In the genomic region with DNA sequence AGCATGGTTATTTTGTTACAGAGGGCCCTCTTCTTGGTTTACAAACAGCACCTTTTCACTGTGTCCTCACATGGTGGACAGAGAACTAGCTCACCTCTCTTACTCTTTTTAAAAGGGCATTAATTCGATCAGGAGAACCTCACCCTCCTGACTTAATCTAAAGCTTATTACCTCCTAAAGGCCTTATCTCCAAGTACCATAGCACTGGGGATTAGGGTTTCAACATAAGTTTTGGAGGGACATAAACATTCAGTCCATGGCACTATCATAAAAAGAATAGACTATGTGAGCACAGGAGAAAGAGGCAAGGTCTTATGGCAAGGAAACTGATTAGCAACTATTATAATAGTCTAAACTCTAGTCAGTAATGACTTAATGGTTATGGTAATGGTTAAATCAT, we compare ENCODE assay signal across 1 cellular context.
TF ChIP-seq lines count a peak whose summit lies in the region.

No MANE protein-coding gene starts in this region.

TF ChIP-seq in K562, 482 proteins besides CTCF, POLR2A, EP300 and RAD21 (continued from another document):
- TF ChIP-seq ZNF592 (IDR thresholded peaks at IDR 0.05) (peak; percentile 45; the same call in 1 of the 2 replicates), NR2C2 (CRISPR knock-in tag; IDR thresholded peaks at IDR 0.05) (no peak), NR2C2 (tag; IDR thresholded peaks at IDR 0.05) (0 out of 2 replicates have a peak, but pooled peaks have one; percentile 27), ZC3H4 (CRISPR knock-in tag; IDR thresholded peaks at IDR 0.05; ENCODE audit: borderline replicate concordance) (no peak), DACH1 (IDR thresholded peaks at IDR 0.05; ENCODE audit: partially characterized antibody) (peak; percentile 57), NCOA4 (IDR thresholded peaks at IDR 0.05; ENCODE audit: partially characterized antibody) (no peak), POLR2AphosphoS5 (IDR thresholded peaks at IDR 0.05; ENCODE audit: control insufficient read depth, insufficient read depth, low read depth, low read length) (peak; percentile 53; the same call in 1 of the 2 replicates), ZNF3 (CRISPR knock-in tag; IDR thresholded peaks at IDR 0.05) (no peak), NBN (IDR thresholded peaks at IDR 0.05; ENCODE audit: low read depth) (no peak), CBFA2T2 (conservative IDR thresholded peaks at IDR 0.05) (peak; percentile 73), ZNF134 (CRISPR knock-in tag; conservative IDR thresholded peaks at IDR 0.05) (no peak), MNT (conservative IDR thresholded peaks at IDR 0.05) (peak in 1 of 2 experiments; percentile 19; a peak in 1 of 4 replicates), STAT5A (IDR thresholded peaks at IDR 0.05; ENCODE audit: borderline replicate concordance, low read length) (peak; percentile 66; the same call in 1 of the 2 replicates), TCF3 (CRISPR knock-in tag; IDR thresholded peaks at IDR 0.05) (peak; percentile 85), BRD4 (IDR thresholded peaks at IDR 0.05) (no peak), MBD2 (IDR thresholded peaks at IDR 0.05; ENCODE audit: borderline replicate concordance, low read depth) (no peak), MXD1 (CRISPR knock-in tag; IDR thresholded peaks at IDR 0.05; ENCODE audit: borderline replicate concordance, poor library complexity, severe bottlenecking) (no peak), PTBP1 (IDR thresholded peaks at IDR 0.05; ENCODE audit: low read depth, low read length) (no peak), SOX6 (IDR thresholded peaks at IDR 0.05) (0 out of 2 replicates have a peak, but pooled peaks have one; percentile 48), HCFC1 (IDR thresholded peaks at IDR 0.05; ENCODE audit: low read depth, low read length) (no peak), ZNF354B (CRISPR knock-in tag; IDR thresholded peaks at IDR 0.05) (no peak), ZNF57 (CRISPR knock-in tag; IDR thresholded peaks at IDR 0.05) (no peak), MCM2 (IDR thresholded peaks at IDR 0.05; ENCODE audit: low read depth) (no peak), HDAC2 (IDR thresholded peaks at IDR 0.05) (0 out of 2 replicates have a peak, but pooled peaks have one; percentile 22), THRAP3 (IDR thresholded peaks at IDR 0.05; ENCODE audit: borderline replicate concordance) (no peak), DLX4 (CRISPR knock-in tag; IDR thresholded peaks at IDR 0.05) (no peak), ZNF232 (CRISPR knock-in tag; IDR thresholded peaks at IDR 0.05) (no peak), RBM25 (IDR thresholded peaks at IDR 0.05; ENCODE audit: low read depth, low read length, severe bottlenecking) (no peak), FOXM1 (IDR thresholded peaks at IDR 0.05; ENCODE audit: low read depth) (peak; percentile 49), FOXM1 (CRISPR knock-in tag; IDR thresholded peaks at IDR 0.05; ENCODE audit: low read depth) (no peak), GABPA (tag; conservative IDR thresholded peaks at IDR 0.05; ENCODE audit: low read depth) (no peak), TRIM24 (IDR thresholded peaks at IDR 0.05) (peak; percentile 80 to 84), KAT8 (IDR thresholded peaks at IDR 0.05; ENCODE audit: low read depth) (no peak), ZKSCAN8 (CRISPR knock-in tag; IDR thresholded peaks at IDR 0.05) (no peak), SRSF9 (IDR thresholded peaks at IDR 0.05; ENCODE audit: borderline replicate concordance, low read depth, low read length) (no peak), CCAR2 (IDR thresholded peaks at IDR 0.05; ENCODE audit: low read depth, low read length) (no peak), KHSRP (IDR thresholded peaks at IDR 0.05) (no peak)
- TF ChIP-seq, protein P1, sequence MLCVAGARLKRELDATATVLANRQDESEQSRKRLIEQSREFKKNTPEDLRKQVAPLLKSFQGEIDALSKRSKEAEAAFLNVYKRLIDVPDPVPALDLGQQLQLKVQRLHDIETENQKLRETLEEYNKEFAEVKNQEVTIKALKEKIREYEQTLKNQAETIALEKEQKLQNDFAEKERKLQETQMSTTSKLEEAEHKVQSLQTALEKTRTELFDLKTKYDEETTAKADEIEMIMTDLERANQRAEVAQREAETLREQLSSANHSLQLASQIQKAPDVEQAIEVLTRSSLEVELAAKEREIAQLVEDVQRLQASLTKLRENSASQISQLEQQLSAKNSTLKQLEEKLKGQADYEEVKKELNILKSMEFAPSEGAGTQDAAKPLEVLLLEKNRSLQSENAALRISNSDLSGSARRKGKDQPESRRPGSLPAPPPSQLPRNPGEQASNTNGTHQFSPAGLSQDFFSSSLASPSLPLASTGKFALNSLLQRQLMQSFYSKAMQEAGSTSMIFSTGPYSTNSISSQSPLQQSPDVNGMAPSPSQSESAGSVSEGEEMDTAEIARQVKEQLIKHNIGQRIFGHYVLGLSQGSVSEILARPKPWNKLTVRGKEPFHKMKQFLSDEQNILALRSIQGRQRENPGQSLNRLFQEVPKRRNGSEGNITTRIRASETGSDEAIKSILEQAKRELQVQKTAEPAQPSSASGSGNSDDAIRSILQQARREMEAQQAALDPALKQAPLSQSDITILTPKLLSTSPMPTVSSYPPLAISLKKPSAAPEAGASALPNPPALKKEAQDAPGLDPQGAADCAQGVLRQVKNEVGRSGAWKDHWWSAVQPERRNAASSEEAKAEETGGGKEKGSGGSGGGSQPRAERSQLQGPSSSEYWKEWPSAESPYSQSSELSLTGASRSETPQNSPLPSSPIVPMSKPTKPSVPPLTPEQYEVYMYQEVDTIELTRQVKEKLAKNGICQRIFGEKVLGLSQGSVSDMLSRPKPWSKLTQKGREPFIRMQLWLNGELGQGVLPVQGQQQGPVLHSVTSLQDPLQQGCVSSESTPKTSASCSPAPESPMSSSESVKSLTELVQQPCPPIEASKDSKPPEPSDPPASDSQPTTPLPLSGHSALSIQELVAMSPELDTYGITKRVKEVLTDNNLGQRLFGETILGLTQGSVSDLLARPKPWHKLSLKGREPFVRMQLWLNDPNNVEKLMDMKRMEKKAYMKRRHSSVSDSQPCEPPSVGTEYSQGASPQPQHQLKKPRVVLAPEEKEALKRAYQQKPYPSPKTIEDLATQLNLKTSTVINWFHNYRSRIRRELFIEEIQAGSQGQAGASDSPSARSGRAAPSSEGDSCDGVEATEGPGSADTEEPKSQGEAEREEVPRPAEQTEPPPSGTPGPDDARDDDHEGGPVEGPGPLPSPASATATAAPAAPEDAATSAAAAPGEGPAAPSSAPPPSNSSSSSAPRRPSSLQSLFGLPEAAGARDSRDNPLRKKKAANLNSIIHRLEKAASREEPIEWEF (CRISPR knock-in tag; IDR thresholded peaks at IDR 0.05), result 0 out of 2 replicates have a peak, but pooled peaks have one; percentile 16
- TF ChIP-seq, protein P2, sequence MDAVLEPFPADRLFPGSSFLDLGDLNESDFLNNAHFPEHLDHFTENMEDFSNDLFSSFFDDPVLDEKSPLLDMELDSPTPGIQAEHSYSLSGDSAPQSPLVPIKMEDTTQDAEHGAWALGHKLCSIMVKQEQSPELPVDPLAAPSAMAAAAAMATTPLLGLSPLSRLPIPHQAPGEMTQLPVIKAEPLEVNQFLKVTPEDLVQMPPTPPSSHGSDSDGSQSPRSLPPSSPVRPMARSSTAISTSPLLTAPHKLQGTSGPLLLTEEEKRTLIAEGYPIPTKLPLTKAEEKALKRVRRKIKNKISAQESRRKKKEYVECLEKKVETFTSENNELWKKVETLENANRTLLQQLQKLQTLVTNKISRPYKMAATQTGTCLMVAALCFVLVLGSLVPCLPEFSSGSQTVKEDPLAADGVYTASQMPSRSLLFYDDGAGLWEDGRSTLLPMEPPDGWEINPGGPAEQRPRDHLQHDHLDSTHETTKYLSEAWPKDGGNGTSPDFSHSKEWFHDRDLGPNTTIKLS (IDR thresholded peaks at IDR 0.05; ENCODE audit: borderline replicate concordance, low read depth), result no peak
- TF ChIP-seq, protein P3, sequence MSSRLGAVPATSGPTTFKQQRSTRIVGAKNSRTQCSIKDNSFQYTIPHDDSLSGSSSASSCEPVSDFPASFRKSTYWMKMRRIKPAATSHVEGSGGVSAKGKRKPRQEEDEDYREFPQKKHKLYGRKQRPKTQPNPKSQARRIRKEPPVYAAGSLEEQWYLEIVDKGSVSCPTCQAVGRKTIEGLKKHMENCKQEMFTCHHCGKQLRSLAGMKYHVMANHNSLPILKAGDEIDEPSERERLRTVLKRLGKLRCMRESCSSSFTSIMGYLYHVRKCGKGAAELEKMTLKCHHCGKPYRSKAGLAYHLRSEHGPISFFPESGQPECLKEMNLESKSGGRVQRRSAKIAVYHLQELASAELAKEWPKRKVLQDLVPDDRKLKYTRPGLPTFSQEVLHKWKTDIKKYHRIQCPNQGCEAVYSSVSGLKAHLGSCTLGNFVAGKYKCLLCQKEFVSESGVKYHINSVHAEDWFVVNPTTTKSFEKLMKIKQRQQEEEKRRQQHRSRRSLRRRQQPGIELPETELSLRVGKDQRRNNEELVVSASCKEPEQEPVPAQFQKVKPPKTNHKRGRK (tag; IDR thresholded peaks at IDR 0.05), result no peak
- TF ChIP-seq, protein P4, sequence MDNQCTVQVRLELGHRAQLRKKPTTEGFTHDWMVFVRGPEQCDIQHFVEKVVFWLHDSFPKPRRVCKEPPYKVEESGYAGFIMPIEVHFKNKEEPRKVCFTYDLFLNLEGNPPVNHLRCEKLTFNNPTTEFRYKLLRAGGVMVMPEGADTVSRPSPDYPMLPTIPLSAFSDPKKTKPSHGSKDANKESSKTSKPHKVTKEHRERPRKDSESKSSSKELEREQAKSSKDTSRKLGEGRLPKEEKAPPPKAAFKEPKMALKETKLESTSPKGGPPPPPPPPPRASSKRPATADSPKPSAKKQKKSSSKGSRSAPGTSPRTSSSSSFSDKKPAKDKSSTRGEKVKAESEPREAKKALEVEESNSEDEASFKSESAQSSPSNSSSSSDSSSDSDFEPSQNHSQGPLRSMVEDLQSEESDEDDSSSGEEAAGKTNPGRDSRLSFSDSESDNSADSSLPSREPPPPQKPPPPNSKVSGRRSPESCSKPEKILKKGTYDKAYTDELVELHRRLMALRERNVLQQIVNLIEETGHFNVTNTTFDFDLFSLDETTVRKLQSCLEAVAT (IDR thresholded peaks at IDR 0.05), result no peak
- TF ChIP-seq, protein P5, sequence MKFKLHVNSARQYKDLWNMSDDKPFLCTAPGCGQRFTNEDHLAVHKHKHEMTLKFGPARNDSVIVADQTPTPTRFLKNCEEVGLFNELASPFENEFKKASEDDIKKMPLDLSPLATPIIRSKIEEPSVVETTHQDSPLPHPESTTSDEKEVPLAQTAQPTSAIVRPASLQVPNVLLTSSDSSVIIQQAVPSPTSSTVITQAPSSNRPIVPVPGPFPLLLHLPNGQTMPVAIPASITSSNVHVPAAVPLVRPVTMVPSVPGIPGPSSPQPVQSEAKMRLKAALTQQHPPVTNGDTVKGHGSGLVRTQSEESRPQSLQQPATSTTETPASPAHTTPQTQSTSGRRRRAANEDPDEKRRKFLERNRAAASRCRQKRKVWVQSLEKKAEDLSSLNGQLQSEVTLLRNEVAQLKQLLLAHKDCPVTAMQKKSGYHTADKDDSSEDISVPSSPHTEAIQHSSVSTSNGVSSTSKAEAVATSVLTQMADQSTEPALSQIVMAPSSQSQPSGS (CRISPR knock-in tag; IDR thresholded peaks at IDR 0.05), result no peak
- TF ChIP-seq, protein P6, sequence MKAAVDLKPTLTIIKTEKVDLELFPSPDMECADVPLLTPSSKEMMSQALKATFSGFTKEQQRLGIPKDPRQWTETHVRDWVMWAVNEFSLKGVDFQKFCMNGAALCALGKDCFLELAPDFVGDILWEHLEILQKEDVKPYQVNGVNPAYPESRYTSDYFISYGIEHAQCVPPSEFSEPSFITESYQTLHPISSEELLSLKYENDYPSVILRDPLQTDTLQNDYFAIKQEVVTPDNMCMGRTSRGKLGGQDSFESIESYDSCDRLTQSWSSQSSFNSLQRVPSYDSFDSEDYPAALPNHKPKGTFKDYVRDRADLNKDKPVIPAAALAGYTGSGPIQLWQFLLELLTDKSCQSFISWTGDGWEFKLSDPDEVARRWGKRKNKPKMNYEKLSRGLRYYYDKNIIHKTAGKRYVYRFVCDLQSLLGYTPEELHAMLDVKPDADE (conservative IDR thresholded peaks at IDR 0.05; ENCODE audit: control insufficient read depth, low read depth, low read length), result no peak
TF ChIP-seq in K562: peak in this region for 40.
